ENCODE assay signal across 1 cellular context in genomic region chr1:224881308-224881692, GRCh38.
TF ChIP-seq lines count a peak whose summit lies in the region.

No MANE protein-coding gene starts in this region.

TF ChIP-seq in WTC11, 78 proteins besides CTCF, POLR2A, EP300 and RAD21:
- TF ChIP-seq ZNF121 (CRISPR knock-in tag; IDR thresholded peaks at IDR 0.05), result peak; percentile 81; the same call in 1 of the 2 replicates
